15 cellular contexts compared by ENCODE assay signal in genomic region chr2:234836251-234836650, GRCh38.
DNase-seq lines count a peak whose midpoint lies in the region; ATAC-seq and TF ChIP-seq lines count a peak whose summit lies in the region.
"Had no signal": no experiment of that assay in that cellular context is flagged by ENCODE, and none has a peak within 500 bp of the region (broad histone marks: within the 10 kb centered on the region; RNA-seq: fewer than 3 reads in every experiment).

No MANE protein-coding gene starts in this region.

- H4K12ac ChIP-seq in trophoblast cell (ENCODE audit: low read depth, low read length) = no peak overlapping the region

- CTCF ChIA-PET in Panc1 (lab: Charles Lee) = no interaction called here

- H4K91ac ChIP-seq in trophoblast cell (ENCODE audit: low read depth, low read length) = no peak overlapping the region

- peak; percentile 53 for DNase-seq in ELF-1 (ENCODE audit: low read depth, low spot score)
- DNase-seq in Panc1 (ENCODE audit: low read depth, low spot score) = no peak
- peak; percentile 87 for DNase-seq in fibroblast of villous mesenchyme (ENCODE audit: low read depth)
- DNase-seq in trophoblast cell = peak in 1 of 2 donors; percentile 32
- DNase-seq in RKO (ENCODE audit: low spot score) = no peak
- no peak for DNase-seq in activated T-cell treated with anti-CD3 and anti-CD28 coated beads for 4 hours
- DNase-seq: CD8-positive, alpha-beta memory T cell; MV-4-11; NCI-H1417 treated with DMSO at 0.1 percent for 48 hours; NCI-H2081 treated with DMSO at 0.1 percent for 48 hours; NCI-H345; NCI-H69; PC-3 had no signal

- POLR2A ChIA-PET in Panc1 (lab: Charles Lee) = no interaction called here

- no peak overlapping the region for H3K9ac ChIP-seq in trophoblast cell (ENCODE audit: low read length)
- H3K9ac ChIP-seq: BLaER1 had no signal

- no peak overlapping the region for H2BK5ac ChIP-seq in trophoblast cell (ENCODE audit: low read depth, low read length, poor library complexity)

- no TSS peak for BruUV-seq in Panc1 (replicated peaks; lab: Mats Ljungman, UMichigan)

- H3K9me3 ChIP-seq in Panc1 (ENCODE audit: control insufficient read depth, insufficient read depth, low read depth, low read length) (no peaks in the 10 kb centered on the region), trophoblast cell (ENCODE audit: insufficient read depth, low read depth, low read length) (no peaks in the 10 kb centered on the region)
- H3K9me3 ChIP-seq: BLaER1 had no signal

- H3K4me3 ChIP-seq in Panc1 (ENCODE audit: low read depth in 2 of 2, low read length in 2 of 2) (no peak overlapping the region), fibroblast of villous mesenchyme (ENCODE audit: low read depth, low read length) (no peak overlapping the region), trophoblast cell (ENCODE audit: low read depth, low read length) (no peak overlapping the region)
- H3K4me3 ChIP-seq: BLaER1 had no signal

- H2AFZ ChIP-seq in trophoblast cell (ENCODE audit: insufficient read depth, low read length, poor library complexity) = no peak overlapping the region

- H3K4me2 ChIP-seq in trophoblast cell (ENCODE audit: low read length) = no peak overlapping the region
- H3K4me2 ChIP-seq: BLaER1 had no signal

- H3K27ac ChIP-seq in Panc1 (ENCODE audit: low read length) (peak overlapping the region; percentile 42), trophoblast cell (ENCODE audit: low read depth, low read length) (no peak overlapping the region)
- H3K27ac ChIP-seq: BLaER1 had no signal

- H3K79me1 ChIP-seq in trophoblast cell (ENCODE audit: low read length) = peaks cover 9% of the 10 kb centered on the region

- no peaks in the 10 kb centered on the region for H3K27me3 ChIP-seq in Panc1 (ENCODE audit: control insufficient read depth, insufficient read depth, low read length)
- no peaks in the 10 kb centered on the region for H3K27me3 ChIP-seq in trophoblast cell (ENCODE audit: insufficient read depth, low read length)
- H3K27me3 ChIP-seq: BLaER1 had no signal

- TF ChIP-seq CTCF in Panc1 (IDR thresholded peaks at IDR 0.05) (no peak), fibroblast of villous mesenchyme (IDR thresholded peaks at IDR 0.05; ENCODE audit: insufficient read depth, low read depth, low read length) (no peak)

- ATAC-seq in Panc1 (no peak), HG03460 (IDR thresholded peaks at IDR 0.05; ENCODE audit: unreplicated experiment) (no peak)
- ATAC-seq: PC-3 had no signal

- H4K8ac ChIP-seq in trophoblast cell (ENCODE audit: low read depth, low read length) = no peak overlapping the region

- no peak overlapping the region for H3K14ac ChIP-seq in trophoblast cell (ENCODE audit: low read length)

- no peak overlapping the region for H3K23ac ChIP-seq in trophoblast cell (ENCODE audit: low read length)

- H3K18ac ChIP-seq in trophoblast cell (ENCODE audit: low read length) = no peak overlapping the region

- no peak overlapping the region for H3K4ac ChIP-seq in trophoblast cell (ENCODE audit: low read depth, low read length)

- intact Hi-C loops in Panc1 (cut with micrococcal nuclease; ENCODE audit: unreplicated experiment) = no loop called here

- no peak overlapping the region for H2BK120ac ChIP-seq in trophoblast cell (ENCODE audit: insufficient read depth, low read length, poor library complexity)

- peaks cover 18% of the 10 kb centered on the region for H3K4me1 ChIP-seq in Panc1 (ENCODE audit: control insufficient read depth, insufficient read depth, low read length)
- H3K4me1 ChIP-seq in trophoblast cell (ENCODE audit: control insufficient read depth in 1 of 2, insufficient read depth in 2 of 2, low read length in 2 of 2) = peaks cover 10 to 18% of the 10 kb centered on the region in 2 experiments
- H3K4me1 ChIP-seq: BLaER1 had no signal

- H3K79me2 ChIP-seq in trophoblast cell (ENCODE audit: control insufficient read depth, insufficient read depth, low read length, poor library complexity) = no peaks in the 10 kb centered on the region

- no peak overlapping the region for H2BK12ac ChIP-seq in trophoblast cell (ENCODE audit: low read length)

- no CpG with 5 or more reads among the region's 5 CpGs for WGBS in trophoblast cell (ENCODE audit: extremely low coverage, insufficient coverage, insufficient read length)

- H3K36me3 ChIP-seq in Panc1 (ENCODE audit: control insufficient read depth, insufficient read depth, low read length) = no peaks in the 10 kb centered on the region
- H3K36me3 ChIP-seq in trophoblast cell (ENCODE audit: control insufficient read depth in 1 of 2, insufficient read depth in 2 of 2, low read length in 2 of 2) = no peaks in the 10 kb centered on the region
- H3K36me3 ChIP-seq: BLaER1 had no signal

- in situ Hi-C loops in Panc1 (cut with HindIII; ENCODE audit: low pct_unique_long_range_greater_than_20kb, low sequenced_read_pairs) = no loop called here

- H2AK5ac ChIP-seq in trophoblast cell (ENCODE audit: low read length) = peak overlapping the region; percentile 9

Comparison
In these comparisons a context has a peak if more than half of its experiments do, and no peak if none do; other contexts are left out.
1. DNase-seq: peak in ELF-1 (single experiment) and fibroblast of villous mesenchyme (single experiment); none in Panc1 (single experiment), RKO (single experiment) and activated T-cell treated with anti-CD3 and anti-CD28 coated beads for 4 hours (single experiment).